1 cellular context compared by ENCODE assay signal in the genomic region with DNA sequence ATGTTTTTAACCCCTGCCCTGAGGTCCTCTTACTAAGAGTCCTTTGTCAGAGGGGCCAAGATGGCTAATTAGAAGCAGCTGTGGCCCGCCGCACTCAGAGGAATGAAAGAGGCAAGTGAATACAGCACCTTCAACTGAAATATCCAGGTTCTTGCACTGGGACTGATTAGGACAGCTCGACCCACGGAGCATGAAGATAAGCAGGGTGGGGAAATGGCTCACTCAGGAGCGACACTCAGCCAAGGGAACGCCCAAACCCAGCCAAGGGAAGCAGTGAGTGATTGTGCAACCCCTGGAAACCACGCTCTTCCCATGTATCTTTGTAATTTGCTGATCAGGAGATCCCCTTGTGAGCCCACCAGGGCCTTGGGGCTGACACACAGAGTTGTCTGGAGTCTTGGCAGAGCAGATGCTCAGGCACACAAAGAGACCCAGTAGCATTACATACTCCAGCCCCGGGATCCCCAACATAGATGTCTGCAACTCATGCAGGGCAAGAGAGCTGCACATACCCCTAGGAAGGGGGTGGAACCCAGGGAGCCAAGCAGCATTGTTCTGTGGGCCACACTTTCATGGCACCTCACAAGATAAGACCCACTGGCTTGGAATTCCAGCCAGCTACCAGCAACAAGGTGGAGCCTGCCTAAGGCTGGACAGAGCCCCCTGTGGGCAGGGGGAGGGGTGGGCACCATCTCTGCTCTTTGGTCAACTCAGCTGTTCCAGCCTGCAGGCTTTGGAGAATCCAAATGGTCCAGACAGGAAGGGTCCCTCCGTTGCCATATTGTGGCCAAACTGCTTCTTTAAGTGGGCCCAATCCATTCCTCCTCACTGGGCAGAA.
A peak's percentile ranks its signal among the peaks of the same experiment; 100 is the strongest.
TF ChIP-seq lines count a peak whose summit lies in the region.

No MANE protein-coding gene starts in this region.

TF ChIP-seq in K562, 482 proteins besides CTCF, POLR2A, EP300 and RAD21 (continued from another document and continues in another):
- peak; percentile 51; the same call in 1 of the 2 replicates for TF ChIP-seq MTA3 (IDR thresholded peaks at IDR 0.05; ENCODE audit: borderline replicate concordance)
- peak; percentile 68 for TF ChIP-seq CREM (IDR thresholded peaks at IDR 0.05; ENCODE audit: low read depth)
- 0 out of 2 replicates have a peak, but pooled peaks have one; percentile 28 for TF ChIP-seq MYNN (IDR thresholded peaks at IDR 0.05)
- no peak for TF ChIP-seq MYNN (CRISPR knock-in tag; IDR thresholded peaks at IDR 0.05)
- TF ChIP-seq, protein P1, sequence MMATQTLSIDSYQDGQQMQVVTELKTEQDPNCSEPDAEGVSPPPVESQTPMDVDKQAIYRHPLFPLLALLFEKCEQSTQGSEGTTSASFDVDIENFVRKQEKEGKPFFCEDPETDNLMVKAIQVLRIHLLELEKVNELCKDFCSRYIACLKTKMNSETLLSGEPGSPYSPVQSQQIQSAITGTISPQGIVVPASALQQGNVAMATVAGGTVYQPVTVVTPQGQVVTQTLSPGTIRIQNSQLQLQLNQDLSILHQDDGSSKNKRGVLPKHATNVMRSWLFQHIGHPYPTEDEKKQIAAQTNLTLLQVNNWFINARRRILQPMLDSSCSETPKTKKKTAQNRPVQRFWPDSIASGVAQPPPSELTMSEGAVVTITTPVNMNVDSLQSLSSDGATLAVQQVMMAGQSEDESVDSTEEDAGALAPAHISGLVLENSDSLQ (IDR thresholded peaks at IDR 0.05), result peak; percentile 32; the same call in 1 of the 2 replicates
- TF ChIP-seq GATA2 (CRISPR knock-in tag; IDR thresholded peaks at IDR 0.05), result peak; percentile 74
- TF ChIP-seq ZNF408 (CRISPR knock-in tag; IDR thresholded peaks at IDR 0.05; ENCODE audit: low read depth), result no peak
- peak; percentile 46 for TF ChIP-seq EP400 (IDR thresholded peaks at IDR 0.05)
- TF ChIP-seq, protein P2, sequence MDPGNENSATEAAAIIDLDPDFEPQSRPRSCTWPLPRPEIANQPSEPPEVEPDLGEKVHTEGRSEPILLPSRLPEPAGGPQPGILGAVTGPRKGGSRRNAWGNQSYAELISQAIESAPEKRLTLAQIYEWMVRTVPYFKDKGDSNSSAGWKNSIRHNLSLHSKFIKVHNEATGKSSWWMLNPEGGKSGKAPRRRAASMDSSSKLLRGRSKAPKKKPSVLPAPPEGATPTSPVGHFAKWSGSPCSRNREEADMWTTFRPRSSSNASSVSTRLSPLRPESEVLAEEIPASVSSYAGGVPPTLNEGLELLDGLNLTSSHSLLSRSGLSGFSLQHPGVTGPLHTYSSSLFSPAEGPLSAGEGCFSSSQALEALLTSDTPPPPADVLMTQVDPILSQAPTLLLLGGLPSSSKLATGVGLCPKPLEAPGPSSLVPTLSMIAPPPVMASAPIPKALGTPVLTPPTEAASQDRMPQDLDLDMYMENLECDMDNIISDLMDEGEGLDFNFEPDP (CRISPR knock-in tag; IDR thresholded peaks at IDR 0.05), result no peak
- no peak for TF ChIP-seq HEY1 (CRISPR knock-in tag; IDR thresholded peaks at IDR 0.05; ENCODE audit: borderline replicate concordance)
- TF ChIP-seq POLR2B (IDR thresholded peaks at IDR 0.05; ENCODE audit: low read depth, partially characterized antibody), result no peak
- TF ChIP-seq, protein P3, sequence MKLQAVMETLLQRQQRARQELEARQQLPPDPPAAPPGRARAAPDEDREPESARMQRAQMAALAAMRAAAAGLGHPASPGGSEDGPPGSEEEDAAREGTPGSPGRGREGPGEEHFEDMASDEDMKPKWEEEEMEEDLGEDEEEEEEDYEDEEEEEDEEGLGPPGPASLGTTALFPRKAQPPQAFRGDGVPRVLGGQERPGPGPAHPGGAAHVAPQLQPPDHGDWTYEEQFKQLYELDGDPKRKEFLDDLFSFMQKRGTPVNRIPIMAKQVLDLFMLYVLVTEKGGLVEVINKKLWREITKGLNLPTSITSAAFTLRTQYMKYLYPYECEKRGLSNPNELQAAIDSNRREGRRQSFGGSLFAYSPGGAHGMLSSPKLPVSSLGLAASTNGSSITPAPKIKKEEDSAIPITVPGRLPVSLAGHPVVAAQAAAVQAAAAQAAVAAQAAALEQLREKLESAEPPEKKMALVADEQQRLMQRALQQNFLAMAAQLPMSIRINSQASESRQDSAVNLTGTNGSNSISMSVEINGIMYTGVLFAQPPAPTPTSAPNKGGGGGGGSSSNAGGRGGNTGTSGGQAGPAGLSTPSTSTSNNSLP (IDR thresholded peaks at IDR 0.05; ENCODE audit: borderline replicate concordance, low read depth, low read length), result peak; percentile 64; the same call in 1 of the 2 replicates
- TF ChIP-seq, protein P4, sequence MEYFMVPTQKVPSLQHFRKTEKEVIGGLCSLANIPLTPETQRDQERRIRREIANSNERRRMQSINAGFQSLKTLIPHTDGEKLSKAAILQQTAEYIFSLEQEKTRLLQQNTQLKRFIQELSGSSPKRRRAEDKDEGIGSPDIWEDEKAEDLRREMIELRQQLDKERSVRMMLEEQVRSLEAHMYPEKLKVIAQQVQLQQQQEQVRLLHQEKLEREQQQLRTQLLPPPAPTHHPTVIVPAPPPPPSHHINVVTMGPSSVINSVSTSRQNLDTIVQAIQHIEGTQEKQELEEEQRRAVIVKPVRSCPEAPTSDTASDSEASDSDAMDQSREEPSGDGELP (CRISPR knock-in tag; IDR thresholded peaks at IDR 0.05; ENCODE audit: borderline replicate concordance), result peak; percentile 65
- TF ChIP-seq BMI1 (IDR thresholded peaks at IDR 0.05; ENCODE audit: low read length), result no peak
- TF ChIP-seq, protein P5, sequence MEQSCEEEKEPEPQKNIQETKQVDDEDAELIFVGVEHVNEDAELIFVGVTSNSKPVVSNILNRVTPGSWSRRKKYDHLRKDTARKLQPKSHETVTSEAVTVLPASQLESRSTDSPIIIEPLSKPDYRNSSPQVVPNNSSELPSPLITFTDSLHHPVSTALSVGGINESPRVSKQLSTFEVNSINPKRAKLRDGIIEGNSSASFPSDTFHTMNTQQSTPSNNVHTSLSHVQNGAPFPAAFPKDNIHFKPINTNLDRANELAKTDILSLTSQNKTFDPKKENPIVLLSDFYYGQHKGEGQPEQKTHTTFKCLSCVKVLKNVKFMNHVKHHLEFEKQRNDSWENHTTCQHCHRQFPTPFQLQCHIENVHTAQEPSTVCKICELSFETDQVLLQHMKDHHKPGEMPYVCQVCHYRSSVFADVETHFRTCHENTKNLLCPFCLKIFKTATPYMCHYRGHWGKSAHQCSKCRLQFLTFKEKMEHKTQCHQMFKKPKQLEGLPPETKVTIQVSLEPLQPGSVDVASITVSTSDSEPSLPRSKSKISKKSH (CRISPR knock-in tag; IDR thresholded peaks at IDR 0.05), result no peak
- 0 out of 2 replicates have a peak, but pooled peaks have one; percentile 59 for TF ChIP-seq LEF1 (IDR thresholded peaks at IDR 0.05)
- TF ChIP-seq, protein P6, sequence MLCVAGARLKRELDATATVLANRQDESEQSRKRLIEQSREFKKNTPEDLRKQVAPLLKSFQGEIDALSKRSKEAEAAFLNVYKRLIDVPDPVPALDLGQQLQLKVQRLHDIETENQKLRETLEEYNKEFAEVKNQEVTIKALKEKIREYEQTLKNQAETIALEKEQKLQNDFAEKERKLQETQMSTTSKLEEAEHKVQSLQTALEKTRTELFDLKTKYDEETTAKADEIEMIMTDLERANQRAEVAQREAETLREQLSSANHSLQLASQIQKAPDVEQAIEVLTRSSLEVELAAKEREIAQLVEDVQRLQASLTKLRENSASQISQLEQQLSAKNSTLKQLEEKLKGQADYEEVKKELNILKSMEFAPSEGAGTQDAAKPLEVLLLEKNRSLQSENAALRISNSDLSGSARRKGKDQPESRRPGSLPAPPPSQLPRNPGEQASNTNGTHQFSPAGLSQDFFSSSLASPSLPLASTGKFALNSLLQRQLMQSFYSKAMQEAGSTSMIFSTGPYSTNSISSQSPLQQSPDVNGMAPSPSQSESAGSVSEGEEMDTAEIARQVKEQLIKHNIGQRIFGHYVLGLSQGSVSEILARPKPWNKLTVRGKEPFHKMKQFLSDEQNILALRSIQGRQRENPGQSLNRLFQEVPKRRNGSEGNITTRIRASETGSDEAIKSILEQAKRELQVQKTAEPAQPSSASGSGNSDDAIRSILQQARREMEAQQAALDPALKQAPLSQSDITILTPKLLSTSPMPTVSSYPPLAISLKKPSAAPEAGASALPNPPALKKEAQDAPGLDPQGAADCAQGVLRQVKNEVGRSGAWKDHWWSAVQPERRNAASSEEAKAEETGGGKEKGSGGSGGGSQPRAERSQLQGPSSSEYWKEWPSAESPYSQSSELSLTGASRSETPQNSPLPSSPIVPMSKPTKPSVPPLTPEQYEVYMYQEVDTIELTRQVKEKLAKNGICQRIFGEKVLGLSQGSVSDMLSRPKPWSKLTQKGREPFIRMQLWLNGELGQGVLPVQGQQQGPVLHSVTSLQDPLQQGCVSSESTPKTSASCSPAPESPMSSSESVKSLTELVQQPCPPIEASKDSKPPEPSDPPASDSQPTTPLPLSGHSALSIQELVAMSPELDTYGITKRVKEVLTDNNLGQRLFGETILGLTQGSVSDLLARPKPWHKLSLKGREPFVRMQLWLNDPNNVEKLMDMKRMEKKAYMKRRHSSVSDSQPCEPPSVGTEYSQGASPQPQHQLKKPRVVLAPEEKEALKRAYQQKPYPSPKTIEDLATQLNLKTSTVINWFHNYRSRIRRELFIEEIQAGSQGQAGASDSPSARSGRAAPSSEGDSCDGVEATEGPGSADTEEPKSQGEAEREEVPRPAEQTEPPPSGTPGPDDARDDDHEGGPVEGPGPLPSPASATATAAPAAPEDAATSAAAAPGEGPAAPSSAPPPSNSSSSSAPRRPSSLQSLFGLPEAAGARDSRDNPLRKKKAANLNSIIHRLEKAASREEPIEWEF (CRISPR knock-in tag; IDR thresholded peaks at IDR 0.05), result no peak
- TF ChIP-seq, protein P7, sequence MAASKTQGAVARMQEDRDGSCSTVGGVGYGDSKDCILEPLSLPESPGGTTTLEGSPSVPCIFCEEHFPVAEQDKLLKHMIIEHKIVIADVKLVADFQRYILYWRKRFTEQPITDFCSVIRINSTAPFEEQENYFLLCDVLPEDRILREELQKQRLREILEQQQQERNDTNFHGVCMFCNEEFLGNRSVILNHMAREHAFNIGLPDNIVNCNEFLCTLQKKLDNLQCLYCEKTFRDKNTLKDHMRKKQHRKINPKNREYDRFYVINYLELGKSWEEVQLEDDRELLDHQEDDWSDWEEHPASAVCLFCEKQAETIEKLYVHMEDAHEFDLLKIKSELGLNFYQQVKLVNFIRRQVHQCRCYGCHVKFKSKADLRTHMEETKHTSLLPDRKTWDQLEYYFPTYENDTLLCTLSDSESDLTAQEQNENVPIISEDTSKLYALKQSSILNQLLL (CRISPR knock-in tag; IDR thresholded peaks at IDR 0.05; ENCODE audit: borderline replicate concordance), result no peak
- TF ChIP-seq, protein P8, sequence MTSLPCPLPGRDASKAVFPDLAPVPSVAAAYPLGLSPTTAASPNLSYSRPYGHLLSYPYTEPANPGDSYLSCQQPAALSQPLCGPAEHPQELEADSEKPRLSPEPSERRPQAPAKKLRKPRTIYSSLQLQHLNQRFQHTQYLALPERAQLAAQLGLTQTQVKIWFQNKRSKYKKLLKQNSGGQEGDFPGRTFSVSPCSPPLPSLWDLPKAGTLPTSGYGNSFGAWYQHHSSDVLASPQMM (CRISPR knock-in tag; IDR thresholded peaks at IDR 0.05), result no peak
- TF ChIP-seq, protein P9, sequence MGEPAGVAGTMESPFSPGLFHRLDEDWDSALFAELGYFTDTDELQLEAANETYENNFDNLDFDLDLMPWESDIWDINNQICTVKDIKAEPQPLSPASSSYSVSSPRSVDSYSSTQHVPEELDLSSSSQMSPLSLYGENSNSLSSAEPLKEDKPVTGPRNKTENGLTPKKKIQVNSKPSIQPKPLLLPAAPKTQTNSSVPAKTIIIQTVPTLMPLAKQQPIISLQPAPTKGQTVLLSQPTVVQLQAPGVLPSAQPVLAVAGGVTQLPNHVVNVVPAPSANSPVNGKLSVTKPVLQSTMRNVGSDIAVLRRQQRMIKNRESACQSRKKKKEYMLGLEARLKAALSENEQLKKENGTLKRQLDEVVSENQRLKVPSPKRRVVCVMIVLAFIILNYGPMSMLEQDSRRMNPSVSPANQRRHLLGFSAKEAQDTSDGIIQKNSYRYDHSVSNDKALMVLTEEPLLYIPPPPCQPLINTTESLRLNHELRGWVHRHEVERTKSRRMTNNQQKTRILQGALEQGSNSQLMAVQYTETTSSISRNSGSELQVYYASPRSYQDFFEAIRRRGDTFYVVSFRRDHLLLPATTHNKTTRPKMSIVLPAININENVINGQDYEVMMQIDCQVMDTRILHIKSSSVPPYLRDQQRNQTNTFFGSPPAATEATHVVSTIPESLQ (CRISPR knock-in tag; IDR thresholded peaks at IDR 0.05), result no peak
- TF ChIP-seq GABPB1 (CRISPR knock-in tag; IDR thresholded peaks at IDR 0.05), result no peak
- TF ChIP-seq, protein P10, sequence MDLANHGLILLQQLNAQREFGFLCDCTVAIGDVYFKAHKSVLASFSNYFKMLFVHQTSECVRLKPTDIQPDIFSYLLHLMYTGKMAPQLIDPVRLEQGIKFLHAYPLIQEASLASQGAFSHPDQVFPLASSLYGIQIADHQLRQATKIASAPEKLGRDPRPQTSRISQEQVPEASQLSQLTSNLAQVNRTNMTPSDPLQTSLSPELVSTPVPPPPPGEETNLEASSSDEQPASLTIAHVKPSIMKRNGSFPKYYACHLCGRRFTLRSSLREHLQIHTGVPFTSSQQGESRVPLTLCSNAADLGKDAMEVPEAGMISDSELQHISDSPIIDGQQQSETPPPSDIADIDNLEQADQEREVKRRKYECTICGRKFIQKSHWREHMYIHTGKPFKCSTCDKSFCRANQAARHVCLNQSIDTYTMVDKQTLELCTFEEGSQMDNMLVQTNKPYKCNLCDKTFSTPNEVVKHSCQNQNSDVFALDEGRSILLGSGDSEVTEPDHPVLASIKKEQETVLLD (IDR thresholded peaks at IDR 0.05), result peak; percentile 45; the same call in 1 of the 2 replicates
- TF ChIP-seq NONO (IDR thresholded peaks at IDR 0.05; ENCODE audit: low read depth in 2 of 2, low read length in 1 of 2), result 0 out of 4 replicates have a peak, but pooled peaks of 1 of the 2 experiments have one; percentile 21
- TF ChIP-seq ZNF24 (IDR thresholded peaks at IDR 0.05), result peak; percentile 53
- TF ChIP-seq PPARD (CRISPR knock-in tag; IDR thresholded peaks at IDR 0.05), result no peak
- peak; percentile 69; the same call in 1 of the 2 replicates for TF ChIP-seq STAT5A (IDR thresholded peaks at IDR 0.05; ENCODE audit: borderline replicate concordance, low read length)
- peak; percentile 38 for TF ChIP-seq MEIS2 (IDR thresholded peaks at IDR 0.05; ENCODE audit: partially characterized antibody)
- peak; percentile 28; the same call in 1 of the 2 replicates for TF ChIP-seq RBFOX2 (IDR thresholded peaks at IDR 0.05; ENCODE audit: low read depth, low read length)
- TF ChIP-seq FUS (optimal IDR thresholded peaks at IDR 0.05; ENCODE audit: low read depth, low read length), result no peak
- TF ChIP-seq, protein P11, sequence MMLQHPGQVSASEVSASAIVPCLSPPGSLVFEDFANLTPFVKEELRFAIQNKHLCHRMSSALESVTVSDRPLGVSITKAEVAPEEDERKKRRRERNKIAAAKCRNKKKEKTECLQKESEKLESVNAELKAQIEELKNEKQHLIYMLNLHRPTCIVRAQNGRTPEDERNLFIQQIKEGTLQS (IDR thresholded peaks at IDR 0.05), result peak; percentile 78
- TF ChIP-seq, protein P11 (CRISPR knock-in tag; conservative IDR thresholded peaks at IDR 0.05), result no peak
- 0 out of 4 replicates have a peak, but pooled peaks of 1 of the 2 experiments have one; percentile 6 for TF ChIP-seq NRF1 (conservative IDR thresholded peaks at IDR 0.05 in 1 of 2, IDR thresholded peaks at IDR 0.05 in 1 of 2)
- no peak for TF ChIP-seq MEF2D (tag; conservative IDR thresholded peaks at IDR 0.05; ENCODE audit: low read depth)
- TF ChIP-seq NCOR1 (IDR thresholded peaks at IDR 0.05), result peak; percentile 86
- TF ChIP-seq ATF7 (IDR thresholded peaks at IDR 0.05), result peak; percentile 55
- TF ChIP-seq GABPA (tag; conservative IDR thresholded peaks at IDR 0.05; ENCODE audit: low read depth), result no peak
- TF ChIP-seq KLF16 (IDR thresholded peaks at IDR 0.05), result peak; percentile 72; the same call in 1 of the 2 replicates
- TF ChIP-seq KAT7 (CRISPR knock-in tag; IDR thresholded peaks at IDR 0.05; ENCODE audit: borderline replicate concordance), result no peak
- TF ChIP-seq PHF21A (IDR thresholded peaks at IDR 0.05; ENCODE audit: borderline replicate concordance, low read depth), result no peak
